1 cellular context compared by ENCODE assay signal in the genomic region with DNA sequence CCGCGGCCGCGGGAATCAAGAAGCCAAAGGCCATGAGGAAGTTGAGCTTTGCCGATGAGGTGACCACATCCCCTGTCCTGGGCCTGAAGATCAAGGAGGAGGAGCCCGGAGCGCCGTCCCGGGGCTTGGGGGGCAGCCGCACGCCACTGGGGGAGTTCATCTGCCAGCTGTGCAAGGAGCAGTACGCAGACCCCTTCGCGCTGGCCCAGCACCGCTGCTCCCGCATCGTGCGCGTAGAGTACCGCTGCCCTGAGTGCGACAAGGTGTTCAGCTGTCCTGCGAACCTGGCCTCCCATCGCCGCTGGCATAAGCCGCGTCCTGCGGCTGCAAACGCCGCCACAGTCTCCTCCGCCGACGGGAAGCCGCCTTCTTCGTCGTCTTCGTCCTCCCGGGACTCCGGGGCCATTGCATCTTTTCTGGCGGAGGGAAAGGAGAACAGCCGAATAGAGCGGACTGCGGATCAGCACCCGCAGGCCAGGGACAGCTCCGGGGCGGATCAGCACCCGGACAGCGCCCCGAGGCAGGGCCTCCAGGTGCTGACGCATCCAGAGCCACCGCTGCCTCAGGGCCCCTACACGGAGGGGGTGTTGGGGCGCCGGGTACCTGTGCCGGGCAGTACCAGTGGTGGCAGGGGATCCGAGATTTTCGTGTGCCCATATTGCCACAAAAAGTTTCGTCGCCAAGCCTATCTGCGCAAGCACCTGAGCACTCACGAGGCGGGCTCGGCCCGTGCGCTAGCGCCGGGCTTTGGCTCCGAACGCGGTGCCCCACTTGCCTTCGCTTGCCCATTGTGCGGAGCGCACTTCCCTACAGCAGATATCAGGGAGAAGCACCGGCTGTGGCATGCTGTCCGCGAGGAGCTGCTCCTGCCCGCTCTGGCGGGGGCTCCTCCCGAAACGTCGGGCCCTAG.
TF ChIP-seq lines count a peak whose summit lies in the region.

No MANE protein-coding gene starts in this region.

TF ChIP-seq in K562, 482 proteins besides CTCF, POLR2A, EP300 and RAD21 (continued from another document and continues in another):
- TF ChIP-seq, protein P1, sequence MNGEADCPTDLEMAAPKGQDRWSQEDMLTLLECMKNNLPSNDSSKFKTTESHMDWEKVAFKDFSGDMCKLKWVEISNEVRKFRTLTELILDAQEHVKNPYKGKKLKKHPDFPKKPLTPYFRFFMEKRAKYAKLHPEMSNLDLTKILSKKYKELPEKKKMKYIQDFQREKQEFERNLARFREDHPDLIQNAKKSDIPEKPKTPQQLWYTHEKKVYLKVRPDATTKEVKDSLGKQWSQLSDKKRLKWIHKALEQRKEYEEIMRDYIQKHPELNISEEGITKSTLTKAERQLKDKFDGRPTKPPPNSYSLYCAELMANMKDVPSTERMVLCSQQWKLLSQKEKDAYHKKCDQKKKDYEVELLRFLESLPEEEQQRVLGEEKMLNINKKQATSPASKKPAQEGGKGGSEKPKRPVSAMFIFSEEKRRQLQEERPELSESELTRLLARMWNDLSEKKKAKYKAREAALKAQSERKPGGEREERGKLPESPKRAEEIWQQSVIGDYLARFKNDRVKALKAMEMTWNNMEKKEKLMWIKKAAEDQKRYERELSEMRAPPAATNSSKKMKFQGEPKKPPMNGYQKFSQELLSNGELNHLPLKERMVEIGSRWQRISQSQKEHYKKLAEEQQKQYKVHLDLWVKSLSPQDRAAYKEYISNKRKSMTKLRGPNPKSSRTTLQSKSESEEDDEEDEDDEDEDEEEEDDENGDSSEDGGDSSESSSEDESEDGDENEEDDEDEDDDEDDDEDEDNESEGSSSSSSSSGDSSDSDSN (IDR thresholded peaks at IDR 0.05; ENCODE audit: borderline replicate concordance in 1 of 2, low read depth in 2 of 2, low read length in 2 of 2): peak; percentile 37 to 93; a peak in 3 of 4 replicates
- TF ChIP-seq, protein P2, sequence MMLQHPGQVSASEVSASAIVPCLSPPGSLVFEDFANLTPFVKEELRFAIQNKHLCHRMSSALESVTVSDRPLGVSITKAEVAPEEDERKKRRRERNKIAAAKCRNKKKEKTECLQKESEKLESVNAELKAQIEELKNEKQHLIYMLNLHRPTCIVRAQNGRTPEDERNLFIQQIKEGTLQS (IDR thresholded peaks at IDR 0.05): no peak
- TF ChIP-seq, protein P2 (CRISPR knock-in tag; conservative IDR thresholded peaks at IDR 0.05): peak; percentile 90
- TF ChIP-seq SMAD1 (IDR thresholded peaks at IDR 0.05; ENCODE audit: low read depth, low read length, partially characterized antibody): no peak
- TF ChIP-seq ZNF57 (CRISPR knock-in tag; IDR thresholded peaks at IDR 0.05): no peak
- TF ChIP-seq, protein P3, sequence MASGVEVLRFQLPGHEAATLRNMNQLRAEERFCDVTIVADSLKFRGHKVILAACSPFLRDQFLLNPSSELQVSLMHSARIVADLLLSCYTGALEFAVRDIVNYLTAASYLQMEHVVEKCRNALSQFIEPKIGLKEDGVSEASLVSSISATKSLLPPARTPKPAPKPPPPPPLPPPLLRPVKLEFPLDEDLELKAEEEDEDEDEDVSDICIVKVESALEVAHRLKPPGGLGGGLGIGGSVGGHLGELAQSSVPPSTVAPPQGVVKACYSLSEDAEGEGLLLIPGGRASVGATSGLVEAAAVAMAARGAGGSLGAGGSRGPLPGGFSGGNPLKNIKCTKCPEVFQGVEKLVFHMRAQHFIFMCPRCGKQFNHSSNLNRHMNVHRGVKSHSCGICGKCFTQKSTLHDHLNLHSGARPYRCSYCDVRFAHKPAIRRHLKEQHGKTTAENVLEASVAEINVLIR (CRISPR knock-in tag; IDR thresholded peaks at IDR 0.05): 0 out of 2 replicates have a peak, but pooled peaks have one; percentile 26
- TF ChIP-seq, protein P4, sequence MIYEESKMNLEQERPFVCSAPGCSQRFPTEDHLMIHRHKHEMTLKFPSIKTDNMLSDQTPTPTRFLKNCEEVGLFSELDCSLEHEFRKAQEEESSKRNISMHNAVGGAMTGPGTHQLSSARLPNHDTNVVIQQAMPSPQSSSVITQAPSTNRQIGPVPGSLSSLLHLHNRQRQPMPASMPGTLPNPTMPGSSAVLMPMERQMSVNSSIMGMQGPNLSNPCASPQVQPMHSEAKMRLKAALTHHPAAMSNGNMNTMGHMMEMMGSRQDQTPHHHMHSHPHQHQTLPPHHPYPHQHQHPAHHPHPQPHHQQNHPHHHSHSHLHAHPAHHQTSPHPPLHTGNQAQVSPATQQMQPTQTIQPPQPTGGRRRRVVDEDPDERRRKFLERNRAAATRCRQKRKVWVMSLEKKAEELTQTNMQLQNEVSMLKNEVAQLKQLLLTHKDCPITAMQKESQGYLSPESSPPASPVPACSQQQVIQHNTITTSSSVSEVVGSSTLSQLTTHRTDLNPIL (CRISPR knock-in tag; IDR thresholded peaks at IDR 0.05): no peak
- no peak for TF ChIP-seq MEIS2 (IDR thresholded peaks at IDR 0.05; ENCODE audit: partially characterized antibody)
- TF ChIP-seq ZNF311 (CRISPR knock-in tag; IDR thresholded peaks at IDR 0.05): peak; percentile 68; the same call in 1 of the 2 replicates
- TF ChIP-seq, protein P5, sequence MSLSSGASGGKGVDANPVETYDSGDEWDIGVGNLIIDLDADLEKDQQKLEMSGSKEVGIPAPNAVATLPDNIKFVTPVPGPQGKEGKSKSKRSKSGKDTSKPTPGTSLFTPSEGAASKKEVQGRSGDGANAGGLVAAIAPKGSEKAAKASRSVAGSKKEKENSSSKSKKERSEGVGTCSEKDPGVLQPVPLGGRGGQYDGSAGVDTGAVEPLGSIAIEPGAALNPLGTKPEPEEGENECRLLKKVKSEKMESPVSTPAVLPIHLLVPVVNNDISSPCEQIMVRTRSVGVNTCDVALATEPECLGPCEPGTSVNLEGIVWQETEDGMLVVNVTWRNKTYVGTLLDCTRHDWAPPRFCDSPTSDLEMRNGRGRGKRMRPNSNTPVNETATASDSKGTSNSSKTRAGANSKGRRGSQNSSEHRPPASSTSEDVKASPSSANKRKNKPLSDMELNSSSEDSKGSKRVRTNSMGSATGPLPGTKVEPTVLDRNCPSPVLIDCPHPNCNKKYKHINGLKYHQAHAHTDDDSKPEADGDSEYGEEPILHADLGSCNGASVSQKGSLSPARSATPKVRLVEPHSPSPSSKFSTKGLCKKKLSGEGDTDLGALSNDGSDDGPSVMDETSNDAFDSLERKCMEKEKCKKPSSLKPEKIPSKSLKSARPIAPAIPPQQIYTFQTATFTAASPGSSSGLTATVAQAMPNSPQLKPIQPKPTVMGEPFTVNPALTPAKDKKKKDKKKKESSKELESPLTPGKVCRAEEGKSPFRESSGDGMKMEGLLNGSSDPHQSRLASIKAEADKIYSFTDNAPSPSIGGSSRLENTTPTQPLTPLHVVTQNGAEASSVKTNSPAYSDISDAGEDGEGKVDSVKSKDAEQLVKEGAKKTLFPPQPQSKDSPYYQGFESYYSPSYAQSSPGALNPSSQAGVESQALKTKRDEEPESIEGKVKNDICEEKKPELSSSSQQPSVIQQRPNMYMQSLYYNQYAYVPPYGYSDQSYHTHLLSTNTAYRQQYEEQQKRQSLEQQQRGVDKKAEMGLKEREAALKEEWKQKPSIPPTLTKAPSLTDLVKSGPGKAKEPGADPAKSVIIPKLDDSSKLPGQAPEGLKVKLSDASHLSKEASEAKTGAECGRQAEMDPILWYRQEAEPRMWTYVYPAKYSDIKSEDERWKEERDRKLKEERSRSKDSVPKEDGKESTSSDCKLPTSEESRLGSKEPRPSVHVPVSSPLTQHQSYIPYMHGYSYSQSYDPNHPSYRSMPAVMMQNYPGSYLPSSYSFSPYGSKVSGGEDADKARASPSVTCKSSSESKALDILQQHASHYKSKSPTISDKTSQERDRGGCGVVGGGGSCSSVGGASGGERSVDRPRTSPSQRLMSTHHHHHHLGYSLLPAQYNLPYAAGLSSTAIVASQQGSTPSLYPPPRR (CRISPR knock-in tag; IDR thresholded peaks at IDR 0.05; ENCODE audit: borderline replicate concordance): peak; percentile 98
- TF ChIP-seq CHCHD3 (CRISPR knock-in tag; IDR thresholded peaks at IDR 0.05): no peak
- TF ChIP-seq ZNF253 (CRISPR knock-in tag; conservative IDR thresholded peaks at IDR 0.05): no peak
- TF ChIP-seq ZBTB8A (IDR thresholded peaks at IDR 0.05; ENCODE audit: partially characterized antibody): no peak
- no peak for TF ChIP-seq KLF16 (IDR thresholded peaks at IDR 0.05)
- TF ChIP-seq NFE2L1 (tag; IDR thresholded peaks at IDR 0.05; ENCODE audit: borderline replicate concordance, low read depth): no peak
- no peak for TF ChIP-seq POLR3A (IDR thresholded peaks at IDR 0.05; ENCODE audit: borderline replicate concordance, extremely low read depth, insufficient read depth, insufficient read length)
- TF ChIP-seq, protein P6, sequence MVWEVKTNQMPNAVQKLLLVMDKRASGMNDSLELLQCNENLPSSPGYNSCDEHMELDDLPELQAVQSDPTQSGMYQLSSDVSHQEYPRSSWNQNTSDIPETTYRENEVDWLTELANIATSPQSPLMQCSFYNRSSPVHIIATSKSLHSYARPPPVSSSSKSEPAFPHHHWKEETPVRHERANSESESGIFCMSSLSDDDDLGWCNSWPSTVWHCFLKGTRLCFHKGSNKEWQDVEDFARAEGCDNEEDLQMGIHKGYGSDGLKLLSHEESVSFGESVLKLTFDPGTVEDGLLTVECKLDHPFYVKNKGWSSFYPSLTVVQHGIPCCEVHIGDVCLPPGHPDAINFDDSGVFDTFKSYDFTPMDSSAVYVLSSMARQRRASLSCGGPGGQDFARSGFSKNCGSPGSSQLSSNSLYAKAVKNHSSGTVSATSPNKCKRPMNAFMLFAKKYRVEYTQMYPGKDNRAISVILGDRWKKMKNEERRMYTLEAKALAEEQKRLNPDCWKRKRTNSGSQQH (CRISPR knock-in tag; IDR thresholded peaks at IDR 0.05): no peak
- TF ChIP-seq CBX1 (IDR thresholded peaks at IDR 0.05; ENCODE audit: low read depth): no peak
- TF ChIP-seq ZNF12 (CRISPR knock-in tag; IDR thresholded peaks at IDR 0.05): peak; percentile 92
- TF ChIP-seq, protein P7, sequence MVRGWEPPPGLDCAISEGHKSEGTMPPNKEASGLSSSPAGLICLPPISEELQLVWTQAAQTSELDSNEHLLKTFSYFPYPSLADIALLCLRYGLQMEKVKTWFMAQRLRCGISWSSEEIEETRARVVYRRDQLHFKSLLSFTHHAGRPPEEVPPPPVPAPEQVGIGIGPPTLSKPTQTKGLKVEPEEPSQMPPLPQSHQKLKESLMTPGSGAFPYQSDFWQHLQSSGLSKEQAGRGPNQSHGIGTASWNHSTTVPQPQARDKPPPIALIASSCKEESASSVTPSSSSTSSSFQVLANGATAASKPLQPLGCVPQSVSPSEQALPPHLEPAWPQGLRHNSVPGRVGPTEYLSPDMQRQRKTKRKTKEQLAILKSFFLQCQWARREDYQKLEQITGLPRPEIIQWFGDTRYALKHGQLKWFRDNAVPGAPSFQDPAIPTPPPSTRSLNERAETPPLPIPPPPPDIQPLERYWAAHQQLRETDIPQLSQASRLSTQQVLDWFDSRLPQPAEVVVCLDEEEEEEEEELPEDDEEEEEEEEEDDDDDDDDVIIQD (CRISPR knock-in tag; IDR thresholded peaks at IDR 0.05): no peak
- no peak for TF ChIP-seq HDAC3 (IDR thresholded peaks at IDR 0.05; ENCODE audit: borderline replicate concordance, partially characterized antibody)
- TF ChIP-seq, protein P8, sequence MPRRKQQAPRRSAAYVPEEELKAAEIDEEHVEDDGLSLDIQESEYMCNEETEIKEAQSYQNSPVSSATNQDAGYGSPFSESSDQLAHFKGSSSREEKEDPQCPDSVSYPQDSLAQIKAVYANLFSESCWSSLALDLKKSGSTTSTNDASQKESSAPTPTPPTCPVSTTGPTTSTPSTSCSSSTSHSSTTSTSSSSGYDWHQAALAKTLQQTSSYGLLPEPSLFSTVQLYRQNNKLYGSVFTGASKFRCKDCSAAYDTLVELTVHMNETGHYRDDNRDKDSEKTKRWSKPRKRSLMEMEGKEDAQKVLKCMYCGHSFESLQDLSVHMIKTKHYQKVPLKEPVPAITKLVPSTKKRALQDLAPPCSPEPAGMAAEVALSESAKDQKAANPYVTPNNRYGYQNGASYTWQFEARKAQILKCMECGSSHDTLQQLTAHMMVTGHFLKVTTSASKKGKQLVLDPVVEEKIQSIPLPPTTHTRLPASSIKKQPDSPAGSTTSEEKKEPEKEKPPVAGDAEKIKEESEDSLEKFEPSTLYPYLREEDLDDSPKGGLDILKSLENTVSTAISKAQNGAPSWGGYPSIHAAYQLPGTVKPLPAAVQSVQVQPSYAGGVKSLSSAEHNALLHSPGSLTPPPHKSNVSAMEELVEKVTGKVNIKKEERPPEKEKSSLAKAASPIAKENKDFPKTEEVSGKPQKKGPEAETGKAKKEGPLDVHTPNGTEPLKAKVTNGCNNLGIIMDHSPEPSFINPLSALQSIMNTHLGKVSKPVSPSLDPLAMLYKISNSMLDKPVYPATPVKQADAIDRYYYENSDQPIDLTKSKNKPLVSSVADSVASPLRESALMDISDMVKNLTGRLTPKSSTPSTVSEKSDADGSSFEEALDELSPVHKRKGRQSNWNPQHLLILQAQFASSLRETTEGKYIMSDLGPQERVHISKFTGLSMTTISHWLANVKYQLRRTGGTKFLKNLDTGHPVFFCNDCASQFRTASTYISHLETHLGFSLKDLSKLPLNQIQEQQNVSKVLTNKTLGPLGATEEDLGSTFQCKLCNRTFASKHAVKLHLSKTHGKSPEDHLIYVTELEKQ (CRISPR knock-in tag; IDR thresholded peaks at IDR 0.05): no peak
- TF ChIP-seq MECOM (CRISPR knock-in tag; IDR thresholded peaks at IDR 0.05): peak; percentile 86; the same call in 1 of the 2 replicates
- no peak for TF ChIP-seq ILK (tag; IDR thresholded peaks at IDR 0.05; ENCODE audit: borderline replicate concordance, low read depth)
- TF ChIP-seq SIN3B (IDR thresholded peaks at IDR 0.05; ENCODE audit: low read depth): no peak
- no peak for TF ChIP-seq MTA1 (IDR thresholded peaks at IDR 0.05; ENCODE audit: borderline replicate concordance)
- TF ChIP-seq, protein P9, sequence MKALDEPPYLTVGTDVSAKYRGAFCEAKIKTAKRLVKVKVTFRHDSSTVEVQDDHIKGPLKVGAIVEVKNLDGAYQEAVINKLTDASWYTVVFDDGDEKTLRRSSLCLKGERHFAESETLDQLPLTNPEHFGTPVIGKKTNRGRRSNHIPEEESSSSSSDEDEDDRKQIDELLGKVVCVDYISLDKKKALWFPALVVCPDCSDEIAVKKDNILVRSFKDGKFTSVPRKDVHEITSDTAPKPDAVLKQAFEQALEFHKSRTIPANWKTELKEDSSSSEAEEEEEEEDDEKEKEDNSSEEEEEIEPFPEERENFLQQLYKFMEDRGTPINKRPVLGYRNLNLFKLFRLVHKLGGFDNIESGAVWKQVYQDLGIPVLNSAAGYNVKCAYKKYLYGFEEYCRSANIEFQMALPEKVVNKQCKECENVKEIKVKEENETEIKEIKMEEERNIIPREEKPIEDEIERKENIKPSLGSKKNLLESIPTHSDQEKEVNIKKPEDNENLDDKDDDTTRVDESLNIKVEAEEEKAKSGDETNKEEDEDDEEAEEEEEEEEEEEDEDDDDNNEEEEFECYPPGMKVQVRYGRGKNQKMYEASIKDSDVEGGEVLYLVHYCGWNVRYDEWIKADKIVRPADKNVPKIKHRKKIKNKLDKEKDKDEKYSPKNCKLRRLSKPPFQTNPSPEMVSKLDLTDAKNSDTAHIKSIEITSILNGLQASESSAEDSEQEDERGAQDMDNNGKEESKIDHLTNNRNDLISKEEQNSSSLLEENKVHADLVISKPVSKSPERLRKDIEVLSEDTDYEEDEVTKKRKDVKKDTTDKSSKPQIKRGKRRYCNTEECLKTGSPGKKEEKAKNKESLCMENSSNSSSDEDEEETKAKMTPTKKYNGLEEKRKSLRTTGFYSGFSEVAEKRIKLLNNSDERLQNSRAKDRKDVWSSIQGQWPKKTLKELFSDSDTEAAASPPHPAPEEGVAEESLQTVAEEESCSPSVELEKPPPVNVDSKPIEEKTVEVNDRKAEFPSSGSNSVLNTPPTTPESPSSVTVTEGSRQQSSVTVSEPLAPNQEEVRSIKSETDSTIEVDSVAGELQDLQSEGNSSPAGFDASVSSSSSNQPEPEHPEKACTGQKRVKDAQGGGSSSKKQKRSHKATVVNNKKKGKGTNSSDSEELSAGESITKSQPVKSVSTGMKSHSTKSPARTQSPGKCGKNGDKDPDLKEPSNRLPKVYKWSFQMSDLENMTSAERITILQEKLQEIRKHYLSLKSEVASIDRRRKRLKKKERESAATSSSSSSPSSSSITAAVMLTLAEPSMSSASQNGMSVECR (CRISPR knock-in tag; IDR thresholded peaks at IDR 0.05): peak; percentile 100
- no peak for TF ChIP-seq PPARD (CRISPR knock-in tag; IDR thresholded peaks at IDR 0.05)
